10 cellular contexts compared by ENCODE assay signal in the genomic region with DNA sequence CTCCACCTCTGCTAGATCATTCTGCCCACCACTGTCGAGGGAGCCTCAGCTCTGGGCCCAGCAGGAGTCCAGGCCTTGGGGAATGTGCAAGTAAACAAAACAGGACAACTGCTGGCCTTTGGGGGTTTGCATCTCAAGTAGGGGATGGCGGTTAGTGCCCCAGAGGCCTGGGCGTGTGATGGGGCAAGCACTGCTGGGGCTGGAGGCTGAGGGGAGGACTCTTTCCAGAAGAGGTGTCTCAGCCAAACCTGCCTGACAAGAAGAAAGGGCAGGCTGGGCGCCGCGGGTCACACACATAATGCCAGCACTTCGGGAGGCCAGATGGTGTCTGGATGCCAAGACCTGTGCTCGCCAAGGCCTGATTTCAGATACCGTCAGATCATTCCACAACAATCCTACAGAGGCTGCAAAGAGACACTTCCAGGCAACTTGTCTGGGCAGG. TPM values are rescaled to one million over a fixed set of nuclear protein-coding genes. Genes with fewer than 3 reads are reported as not detected.
DNase-seq lines count a peak whose midpoint lies in the region; ATAC-seq and TF ChIP-seq lines count a peak whose summit lies in the region.
"Had no signal": no experiment of that assay in that cellular context is flagged by ENCODE, and none has a peak within 500 bp of the region (broad histone marks: within the 10 kb centered on the region; RNA-seq: fewer than 3 reads in every experiment).

No MANE protein-coding gene starts in this region.

- no peak for DNase-seq in activated CD4-positive, alpha-beta T cell treated with anti-CD3 and anti-CD28 coated beads, Interleukin-2, amount 10 ng/mL, durations not matched to agents 7 days and 5 days
- no peak for DNase-seq in activated CD4-positive, alpha-beta T cell treated with anti-CD3 and anti-CD28 coated beads, Interleukin-2, amount 50 U/mL, for 48 hours
- DNase-seq in adrenal gland (peak in 4 of 7 donors; percentile 33 to 49 (median 46)), thoracic aorta (ENCODE audit: low spot score) (no peak), MG63 (no peak), SKM-1 treated with dmso at 0.1 percent for 144 hours (lab: John Stamatoyannopoulos, UW; ENCODE audit: unreplicated experiment) (no peak)
- DNase-seq: activated naive CD4-positive, alpha-beta T cell treated with anti-CD3 and anti-CD28 coated beads, Interleukin-2, amount 50 U/mL, for 16 hours; NCI-H524 had no signal

- no peaks in the 10 kb centered on the region for H3K9me3 Mint-ChIP-seq in activated CD4-positive, alpha-beta T cell treated with anti-CD3 and anti-CD28 coated beads, Interleukin-2, amount 10 ng/mL, durations not matched to agents 7 days and 5 days

- WGBS in adrenal gland, 4 donors, result 68 to 100% (median 78%) methylated on average over 1 to 9 of the region's 9 CpGs

- 0 out of 2 replicates have a peak overlapping the region, but pooled peaks have one; percentile 15 for H3K9ac ChIP-seq in iPS-20b (ENCODE audit: low read depth, low read length)

- H3K36me3 ChIP-seq in adrenal gland (replicated peaks in 1 of 2) (no peaks in the 10 kb centered on the region), iPS-20b (ENCODE audit: insufficient read depth, low read depth, low read length) (no peaks in the 10 kb centered on the region), thoracic aorta (no peaks in the 10 kb centered on the region), MG63 (no peaks in the 10 kb centered on the region)

- no peak overlapping the region for H3K4me3 Mint-ChIP-seq in activated CD4-positive, alpha-beta T cell treated with anti-CD3 and anti-CD28 coated beads, Interleukin-2, amount 10 ng/mL, durations not matched to agents 7 days and 5 days

- H3K27me3 ChIP-seq in adrenal gland, result no peaks in the 10 kb centered on the region
- H3K27me3 ChIP-seq in iPS-20b (ENCODE audit: insufficient read depth, low read length), result no peaks in the 10 kb centered on the region
- H3K27me3 ChIP-seq in thoracic aorta (replicated peaks; ENCODE audit: insufficient read depth), result no peaks in the 10 kb centered on the region
- no peaks in the 10 kb centered on the region for H3K27me3 ChIP-seq in MG63

- POLR2A ChIA-PET in activated CD4-positive, alpha-beta T cell treated with anti-CD3 and anti-CD28 coated beads, Interleukin-2, amount 10 ng/mL, durations not matched to agents 7 days and 5 days (lab: Charles Lee), result no interaction called here

- peaks cover 28% of the 10 kb centered on the region for H3K4me1 Mint-ChIP-seq in activated CD4-positive, alpha-beta T cell treated with anti-CD3 and anti-CD28 coated beads, Interleukin-2, amount 10 ng/mL, durations not matched to agents 7 days and 5 days

- H3K4me3 ChIP-seq in adrenal gland (no peak overlapping the region), iPS-20b (ENCODE audit: low read length) (no peak overlapping the region), thoracic aorta (no peak overlapping the region), MG63 (no peak overlapping the region)

- CTCF ChIA-PET in activated CD4-positive, alpha-beta T cell treated with anti-CD3 and anti-CD28 coated beads, Interleukin-2, amount 10 ng/mL, durations not matched to agents 7 days and 5 days (lab: Charles Lee), result interaction anchor here (1.2 kb wide), 2 partner anchors 12 to 123 kb away, joined by 3 to 4 read pairs; no protein-coding TSS in a partner anchor

- H3K27ac Mint-ChIP-seq in activated CD4-positive, alpha-beta T cell treated with anti-CD3 and anti-CD28 coated beads, Interleukin-2, amount 10 ng/mL, durations not matched to agents 7 days and 5 days, result peak overlapping the region; percentile 46

- intact Hi-C loops in adrenal gland (cut with DNase I), result loop anchor here (5.0 kb wide), 1 partner anchor 54 kb away; no protein-coding TSS in a partner anchor

- H3K4me1 ChIP-seq in adrenal gland (replicated peaks in 1 of 2) (peaks cover 17 to 34% of the 10 kb centered on the region in 2 donors), iPS-20b (ENCODE audit: insufficient read depth, low read length) (peaks cover 12% of the 10 kb centered on the region), thoracic aorta (ENCODE audit: control insufficient read depth in 1 of 2, low read depth in 2 of 2) (peaks cover 11 to 44% of the 10 kb centered on the region in 2 donors)

- ATAC-seq in thoracic aorta (ENCODE audit: insufficient number of reproducible peaks, low FRiP score, low read depth) (no peak), HG03432 (IDR thresholded peaks at IDR 0.05; ENCODE audit: unreplicated experiment) (no peak)

- H3K36me3 Mint-ChIP-seq in activated CD4-positive, alpha-beta T cell treated with anti-CD3 and anti-CD28 coated beads, Interleukin-2, amount 10 ng/mL, durations not matched to agents 7 days and 5 days (ENCODE audit: low read depth), result peaks cover 6% of the 10 kb centered on the region

- TF ChIP-seq CTCF in adrenal gland (IDR thresholded peaks at IDR 0.05), result no peak
- TF ChIP-seq CTCF in thoracic aorta (IDR thresholded peaks at IDR 0.05), result no peak

- peaks cover 5% of the 10 kb centered on the region for H3K27me3 Mint-ChIP-seq in activated CD4-positive, alpha-beta T cell treated with anti-CD3 and anti-CD28 coated beads, Interleukin-2, amount 10 ng/mL, durations not matched to agents 7 days and 5 days

- no peak for TF ChIP-seq POLR2A in adrenal gland (IDR thresholded peaks at IDR 0.05)

- H3K27ac ChIP-seq in adrenal gland, result peak overlapping the region in 1 of 5 donors; percentile 51
- no peak overlapping the region for H3K27ac ChIP-seq in iPS-20b (ENCODE audit: low read length)
- H3K27ac ChIP-seq in thoracic aorta, result peak overlapping the region; percentile 57 to 66

- H3K9me3 ChIP-seq in adrenal gland (replicated peaks in 1 of 3), result no peaks in the 10 kb centered on the region
- no peaks in the 10 kb centered on the region for H3K9me3 ChIP-seq in iPS-20b (ENCODE audit: insufficient read depth, low read depth, low read length)
- H3K9me3 ChIP-seq in thoracic aorta, result no peaks in the 10 kb centered on the region
- no peaks in the 10 kb centered on the region for H3K9me3 ChIP-seq in MG63

RNA-seq across cellular contexts. Expression of a gene that starts 8.6 kb away (rescaled TPM):
- total RNA-seq in activated CD4-positive, alpha-beta T cell treated with anti-CD3 and anti-CD28 coated beads, Interleukin-2, amount 10 ng/mL, durations not matched to agents 7 days and 5 days, result under 1 TPM; 0.27 to 0.35 TPM
- 100 to 1,000 TPM; 302 to 536 (median 428) TPM for total RNA-seq in adrenal gland
- polyA plus RNA-seq in adrenal gland, result 100 to 1,000 TPM in 2 of 3 donors, 10 to 100 TPM in 1; 52.2 to 263 (median 138) TPM
- 100 to 1,000 TPM in 1 of 2 donors, 10 to 100 TPM in 1; 99.0 to 135 TPM for total RNA-seq in thoracic aorta
- 55.8 and 61.9 TPM in 2 replicates for total RNA-seq in MG63 (2014; rRNA removed; shearing (Covaris generic); ENCODE audit: low replicate concordance)

Comparison
In these comparisons a context has a peak if more than half of its experiments do, and no peak if none do; other contexts are left out.
1. DNase-seq: peak in adrenal gland (4 of 7); none in activated CD4-positive, alpha-beta T cell treated with anti-CD3 and anti-CD28 coated beads, Interleukin-2, amount 10 ng/mL, durations not matched to agents 7 days and 5 days (single experiment), activated CD4-positive, alpha-beta T cell treated with anti-CD3 and anti-CD28 coated beads, Interleukin-2, amount 50 U/mL, for 48 hours (0 of 2), thoracic aorta (single experiment), MG63 (single experiment) and SKM-1 treated with dmso at 0.1 percent for 144 hours (single experiment).
2. RNA of a gene that starts 8.6 kb away (total RNA-seq): 302 to 536 TPM in adrenal gland, 99.0 to 135 TPM in thoracic aorta and 55.8 to 61.9 TPM in MG63; 0.27 to 0.35 TPM in activated CD4-positive, alpha-beta T cell treated with anti-CD3 and anti-CD28 coated beads, Interleukin-2, amount 10 ng/mL, durations not matched to agents 7 days and 5 days; every median in the first group is over 10 times any median in the second.